Comparison of ENCODE assay signal across 1 cellular context in the genomic region with DNA sequence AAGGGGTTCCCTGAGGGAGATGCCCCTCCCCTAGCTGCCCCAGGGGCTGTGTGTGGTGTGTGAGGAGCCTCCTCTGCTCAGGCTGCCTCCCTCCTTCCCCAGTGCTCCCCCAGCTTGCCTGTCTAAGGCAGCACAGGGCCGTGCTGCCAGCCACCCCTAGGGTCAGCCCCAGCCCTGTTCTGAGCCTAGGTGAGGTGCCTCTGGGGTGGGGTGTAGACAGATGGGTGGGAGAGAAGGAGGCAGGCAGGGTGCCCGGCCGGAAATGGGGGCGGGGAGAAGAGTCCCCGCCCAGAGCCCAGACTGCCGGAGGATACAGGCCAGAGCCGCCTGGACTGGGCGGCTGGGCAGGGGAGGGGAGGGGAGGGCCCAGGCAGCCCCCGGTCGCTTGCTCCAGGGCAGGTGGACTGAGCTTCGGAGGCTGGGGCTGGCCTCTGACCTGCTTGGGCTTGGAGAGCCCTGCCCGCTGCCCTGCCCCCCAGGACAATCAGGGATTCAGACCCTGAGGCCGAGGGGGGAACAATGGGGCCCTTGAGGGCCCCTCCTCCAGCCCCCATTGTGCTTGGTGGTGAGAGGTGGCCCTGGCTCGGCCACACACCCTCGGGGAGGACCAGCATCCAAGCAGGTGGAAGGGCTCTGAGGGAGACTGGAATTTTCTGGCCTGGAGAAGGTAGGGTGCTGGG.
A peak's percentile ranks its signal among the peaks of the same experiment; 100 is the strongest.
TF ChIP-seq lines count a peak whose summit lies in the region.

A gene (plus strand): TSS at position 590 of the 680 bp plus-strand sequence. CDS start 7,829 bp downstream, outside the sequence.

TF ChIP-seq in HepG2, 621 proteins besides CTCF, POLR2A, EP300 and RAD21 (continued from another document and continues in another):
- TF ChIP-seq, protein P1, sequence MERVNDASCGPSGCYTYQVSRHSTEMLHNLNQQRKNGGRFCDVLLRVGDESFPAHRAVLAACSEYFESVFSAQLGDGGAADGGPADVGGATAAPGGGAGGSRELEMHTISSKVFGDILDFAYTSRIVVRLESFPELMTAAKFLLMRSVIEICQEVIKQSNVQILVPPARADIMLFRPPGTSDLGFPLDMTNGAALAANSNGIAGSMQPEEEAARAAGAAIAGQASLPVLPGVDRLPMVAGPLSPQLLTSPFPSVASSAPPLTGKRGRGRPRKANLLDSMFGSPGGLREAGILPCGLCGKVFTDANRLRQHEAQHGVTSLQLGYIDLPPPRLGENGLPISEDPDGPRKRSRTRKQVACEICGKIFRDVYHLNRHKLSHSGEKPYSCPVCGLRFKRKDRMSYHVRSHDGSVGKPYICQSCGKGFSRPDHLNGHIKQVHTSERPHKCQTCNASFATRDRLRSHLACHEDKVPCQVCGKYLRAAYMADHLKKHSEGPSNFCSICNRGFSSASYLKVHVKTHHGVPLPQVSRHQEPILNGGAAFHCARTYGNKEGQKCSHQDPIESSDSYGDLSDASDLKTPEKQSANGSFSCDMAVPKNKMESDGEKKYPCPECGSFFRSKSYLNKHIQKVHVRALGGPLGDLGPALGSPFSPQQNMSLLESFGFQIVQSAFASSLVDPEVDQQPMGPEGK (CRISPR knock-in tag; IDR thresholded peaks at IDR 0.05) = peak; percentile 95
- peak; percentile 59 for TF ChIP-seq ZNF263 (CRISPR knock-in tag; IDR thresholded peaks at IDR 0.05)
- no peak for TF ChIP-seq SMAD3 (CRISPR knock-in tag; IDR thresholded peaks at IDR 0.05)
- TF ChIP-seq, protein P2, sequence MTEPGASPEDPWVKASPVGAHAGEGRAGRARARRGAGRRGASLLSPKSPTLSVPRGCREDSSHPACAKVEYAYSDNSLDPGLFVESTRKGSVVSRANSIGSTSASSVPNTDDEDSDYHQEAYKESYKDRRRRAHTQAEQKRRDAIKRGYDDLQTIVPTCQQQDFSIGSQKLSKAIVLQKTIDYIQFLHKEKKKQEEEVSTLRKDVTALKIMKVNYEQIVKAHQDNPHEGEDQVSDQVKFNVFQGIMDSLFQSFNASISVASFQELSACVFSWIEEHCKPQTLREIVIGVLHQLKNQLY (CRISPR knock-in tag; IDR thresholded peaks at IDR 0.05) = no peak
- TF ChIP-seq SSRP1 (CRISPR knock-in tag; IDR thresholded peaks at IDR 0.05) = no peak
- TF ChIP-seq PRPF4 (IDR thresholded peaks at IDR 0.05; ENCODE audit: low read depth, low read length, poor library complexity, severe bottlenecking) = no peak
- TF ChIP-seq ZMYM4 (CRISPR knock-in tag; IDR thresholded peaks at IDR 0.05) = peak; percentile 1; the same call in 1 of the 2 replicates
- TF ChIP-seq, protein P3, sequence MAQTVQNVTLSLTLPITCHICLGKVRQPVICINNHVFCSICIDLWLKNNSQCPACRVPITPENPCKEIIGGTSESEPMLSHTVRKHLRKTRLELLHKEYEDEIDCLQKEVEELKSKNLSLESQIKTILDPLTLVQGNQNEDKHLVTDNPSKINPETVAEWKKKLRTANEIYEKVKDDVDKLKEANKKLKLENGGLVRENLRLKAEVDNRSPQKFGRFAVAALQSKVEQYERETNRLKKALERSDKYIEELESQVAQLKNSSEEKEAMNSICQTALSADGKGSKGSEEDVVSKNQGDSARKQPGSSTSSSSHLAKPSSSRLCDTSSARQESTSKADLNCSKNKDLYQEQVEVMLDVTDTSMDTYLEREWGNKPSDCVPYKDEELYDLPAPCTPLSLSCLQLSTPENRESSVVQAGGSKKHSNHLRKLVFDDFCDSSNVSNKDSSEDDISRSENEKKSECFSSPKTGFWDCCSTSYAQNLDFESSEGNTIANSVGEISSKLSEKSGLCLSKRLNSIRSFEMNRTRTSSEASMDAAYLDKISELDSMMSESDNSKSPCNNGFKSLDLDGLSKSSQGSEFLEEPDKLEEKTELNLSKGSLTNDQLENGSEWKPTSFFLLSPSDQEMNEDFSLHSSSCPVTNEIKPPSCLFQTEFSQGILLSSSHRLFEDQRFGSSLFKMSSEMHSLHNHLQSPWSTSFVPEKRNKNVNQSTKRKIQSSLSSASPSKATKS (CRISPR knock-in tag; IDR thresholded peaks at IDR 0.05) = no peak
- no peak for TF ChIP-seq PAF1 (CRISPR knock-in tag; IDR thresholded peaks at IDR 0.05)
- TF ChIP-seq, protein P4, sequence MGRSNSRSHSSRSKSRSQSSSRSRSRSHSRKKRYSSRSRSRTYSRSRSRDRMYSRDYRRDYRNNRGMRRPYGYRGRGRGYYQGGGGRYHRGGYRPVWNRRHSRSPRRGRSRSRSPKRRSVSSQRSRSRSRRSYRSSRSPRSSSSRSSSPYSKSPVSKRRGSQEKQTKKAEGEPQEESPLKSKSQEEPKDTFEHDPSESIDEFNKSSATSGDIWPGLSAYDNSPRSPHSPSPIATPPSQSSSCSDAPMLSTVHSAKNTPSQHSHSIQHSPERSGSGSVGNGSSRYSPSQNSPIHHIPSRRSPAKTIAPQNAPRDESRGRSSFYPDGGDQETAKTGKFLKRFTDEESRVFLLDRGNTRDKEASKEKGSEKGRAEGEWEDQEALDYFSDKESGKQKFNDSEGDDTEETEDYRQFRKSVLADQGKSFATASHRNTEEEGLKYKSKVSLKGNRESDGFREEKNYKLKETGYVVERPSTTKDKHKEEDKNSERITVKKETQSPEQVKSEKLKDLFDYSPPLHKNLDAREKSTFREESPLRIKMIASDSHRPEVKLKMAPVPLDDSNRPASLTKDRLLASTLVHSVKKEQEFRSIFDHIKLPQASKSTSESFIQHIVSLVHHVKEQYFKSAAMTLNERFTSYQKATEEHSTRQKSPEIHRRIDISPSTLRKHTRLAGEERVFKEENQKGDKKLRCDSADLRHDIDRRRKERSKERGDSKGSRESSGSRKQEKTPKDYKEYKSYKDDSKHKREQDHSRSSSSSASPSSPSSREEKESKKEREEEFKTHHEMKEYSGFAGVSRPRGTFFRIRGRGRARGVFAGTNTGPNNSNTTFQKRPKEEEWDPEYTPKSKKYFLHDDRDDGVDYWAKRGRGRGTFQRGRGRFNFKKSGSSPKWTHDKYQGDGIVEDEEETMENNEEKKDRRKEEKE (IDR thresholded peaks at IDR 0.05) = no peak
- TF ChIP-seq ZNF7 (CRISPR knock-in tag; IDR thresholded peaks at IDR 0.05) = no peak
- TF ChIP-seq YEATS4 (CRISPR knock-in tag; IDR thresholded peaks at IDR 0.05; ENCODE audit: borderline replicate concordance) = peak; percentile 59; the same call in 1 of the 2 replicates
- no peak for TF ChIP-seq NR2F6 (IDR thresholded peaks at IDR 0.05)
- peak; percentile 78 for TF ChIP-seq NR2F6 (CRISPR knock-in tag; IDR thresholded peaks at IDR 0.05)
- TF ChIP-seq, protein P5, sequence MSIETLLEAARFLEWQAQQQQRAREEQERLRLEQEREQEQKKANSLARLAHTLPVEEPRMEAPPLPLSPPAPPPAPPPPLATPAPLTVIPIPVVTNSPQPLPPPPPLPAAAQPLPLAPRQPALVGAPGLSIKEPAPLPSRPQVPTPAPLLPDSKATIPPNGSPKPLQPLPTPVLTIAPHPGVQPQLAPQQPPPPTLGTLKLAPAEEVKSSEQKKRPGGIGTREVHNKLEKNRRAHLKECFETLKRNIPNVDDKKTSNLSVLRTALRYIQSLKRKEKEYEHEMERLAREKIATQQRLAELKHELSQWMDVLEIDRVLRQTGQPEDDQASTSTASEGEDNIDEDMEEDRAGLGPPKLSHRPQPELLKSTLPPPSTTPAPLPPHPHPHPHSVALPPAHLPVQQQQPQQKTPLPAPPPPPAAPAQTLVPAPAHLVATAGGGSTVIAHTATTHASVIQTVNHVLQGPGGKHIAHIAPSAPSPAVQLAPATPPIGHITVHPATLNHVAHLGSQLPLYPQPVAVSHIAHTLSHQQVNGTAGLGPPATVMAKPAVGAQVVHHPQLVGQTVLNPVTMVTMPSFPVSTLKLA (IDR thresholded peaks at IDR 0.05) = no peak
- no peak for TF ChIP-seq MTA1 (CRISPR knock-in tag; IDR thresholded peaks at IDR 0.05; ENCODE audit: borderline replicate concordance)
- TF ChIP-seq, protein P6, sequence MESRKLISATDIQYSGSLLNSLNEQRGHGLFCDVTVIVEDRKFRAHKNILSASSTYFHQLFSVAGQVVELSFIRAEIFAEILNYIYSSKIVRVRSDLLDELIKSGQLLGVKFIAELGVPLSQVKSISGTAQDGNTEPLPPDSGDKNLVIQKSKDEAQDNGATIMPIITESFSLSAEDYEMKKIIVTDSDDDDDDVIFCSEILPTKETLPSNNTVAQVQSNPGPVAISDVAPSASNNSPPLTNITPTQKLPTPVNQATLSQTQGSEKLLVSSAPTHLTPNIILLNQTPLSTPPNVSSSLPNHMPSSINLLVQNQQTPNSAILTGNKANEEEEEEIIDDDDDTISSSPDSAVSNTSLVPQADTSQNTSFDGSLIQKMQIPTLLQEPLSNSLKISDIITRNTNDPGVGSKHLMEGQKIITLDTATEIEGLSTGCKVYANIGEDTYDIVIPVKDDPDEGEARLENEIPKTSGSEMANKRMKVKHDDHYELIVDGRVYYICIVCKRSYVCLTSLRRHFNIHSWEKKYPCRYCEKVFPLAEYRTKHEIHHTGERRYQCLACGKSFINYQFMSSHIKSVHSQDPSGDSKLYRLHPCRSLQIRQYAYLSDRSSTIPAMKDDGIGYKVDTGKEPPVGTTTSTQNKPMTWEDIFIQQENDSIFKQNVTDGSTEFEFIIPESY (CRISPR knock-in tag; IDR thresholded peaks at IDR 0.05) = no peak
- TF ChIP-seq, protein P7, sequence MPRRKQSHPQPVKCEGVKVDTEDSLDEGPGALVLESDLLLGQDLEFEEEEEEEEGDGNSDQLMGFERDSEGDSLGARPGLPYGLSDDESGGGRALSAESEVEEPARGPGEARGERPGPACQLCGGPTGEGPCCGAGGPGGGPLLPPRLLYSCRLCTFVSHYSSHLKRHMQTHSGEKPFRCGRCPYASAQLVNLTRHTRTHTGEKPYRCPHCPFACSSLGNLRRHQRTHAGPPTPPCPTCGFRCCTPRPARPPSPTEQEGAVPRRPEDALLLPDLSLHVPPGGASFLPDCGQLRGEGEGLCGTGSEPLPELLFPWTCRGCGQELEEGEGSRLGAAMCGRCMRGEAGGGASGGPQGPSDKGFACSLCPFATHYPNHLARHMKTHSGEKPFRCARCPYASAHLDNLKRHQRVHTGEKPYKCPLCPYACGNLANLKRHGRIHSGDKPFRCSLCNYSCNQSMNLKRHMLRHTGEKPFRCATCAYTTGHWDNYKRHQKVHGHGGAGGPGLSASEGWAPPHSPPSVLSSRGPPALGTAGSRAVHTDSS (CRISPR knock-in tag; conservative IDR thresholded peaks at IDR 0.05) = no peak
- TF ChIP-seq, protein P8, sequence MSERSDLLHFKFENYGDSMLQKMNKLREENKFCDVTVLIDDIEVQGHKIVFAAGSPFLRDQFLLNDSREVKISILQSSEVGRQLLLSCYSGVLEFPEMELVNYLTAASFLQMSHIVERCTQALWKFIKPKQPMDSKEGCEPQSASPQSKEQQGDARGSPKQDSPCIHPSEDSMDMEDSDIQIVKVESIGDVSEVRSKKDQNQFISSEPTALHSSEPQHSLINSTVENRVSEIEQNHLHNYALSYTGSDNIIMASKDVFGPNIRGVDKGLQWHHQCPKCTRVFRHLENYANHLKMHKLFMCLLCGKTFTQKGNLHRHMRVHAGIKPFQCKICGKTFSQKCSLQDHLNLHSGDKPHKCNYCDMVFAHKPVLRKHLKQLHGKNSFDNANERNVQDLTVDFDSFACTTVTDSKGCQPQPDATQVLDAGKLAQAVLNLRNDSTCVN (CRISPR knock-in tag; IDR thresholded peaks at IDR 0.05; ENCODE audit: borderline replicate concordance) = peak; percentile 15; the same call in 1 of the 2 replicates
- no peak for TF ChIP-seq CBX2 (IDR thresholded peaks at IDR 0.05; ENCODE audit: low read depth, low read length)
- no peak for TF ChIP-seq CBX2 (CRISPR knock-in tag; IDR thresholded peaks at IDR 0.05; ENCODE audit: low read depth)
- peak; percentile 76; the same call in 1 of the 2 replicates for TF ChIP-seq ZFP82 (CRISPR knock-in tag; IDR thresholded peaks at IDR 0.05; ENCODE audit: borderline replicate concordance)
- 0 out of 2 replicates have a peak, but pooled peaks have one; percentile 3 for TF ChIP-seq ZNF558 (CRISPR knock-in tag; IDR thresholded peaks at IDR 0.05; ENCODE audit: borderline replicate concordance)
- TF ChIP-seq MZF1 (CRISPR knock-in tag; IDR thresholded peaks at IDR 0.05; ENCODE audit: borderline replicate concordance) = no peak
- TF ChIP-seq, protein P9, sequence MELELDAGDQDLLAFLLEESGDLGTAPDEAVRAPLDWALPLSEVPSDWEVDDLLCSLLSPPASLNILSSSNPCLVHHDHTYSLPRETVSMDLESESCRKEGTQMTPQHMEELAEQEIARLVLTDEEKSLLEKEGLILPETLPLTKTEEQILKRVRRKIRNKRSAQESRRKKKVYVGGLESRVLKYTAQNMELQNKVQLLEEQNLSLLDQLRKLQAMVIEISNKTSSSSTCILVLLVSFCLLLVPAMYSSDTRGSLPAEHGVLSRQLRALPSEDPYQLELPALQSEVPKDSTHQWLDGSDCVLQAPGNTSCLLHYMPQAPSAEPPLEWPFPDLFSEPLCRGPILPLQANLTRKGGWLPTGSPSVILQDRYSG (CRISPR knock-in tag; IDR thresholded peaks at IDR 0.05) = 0 out of 2 replicates have a peak, but pooled peaks have one; percentile 42
- no peak for TF ChIP-seq PCBP2 (optimal IDR thresholded peaks at IDR 0.05; ENCODE audit: low read depth, low read length, poor library complexity, severe bottlenecking)
- no peak for TF ChIP-seq RARA (CRISPR knock-in tag; IDR thresholded peaks at IDR 0.05)
- TF ChIP-seq ARNT2 (CRISPR knock-in tag; IDR thresholded peaks at IDR 0.05; ENCODE audit: low read depth) = no peak
- TF ChIP-seq, protein P10, sequence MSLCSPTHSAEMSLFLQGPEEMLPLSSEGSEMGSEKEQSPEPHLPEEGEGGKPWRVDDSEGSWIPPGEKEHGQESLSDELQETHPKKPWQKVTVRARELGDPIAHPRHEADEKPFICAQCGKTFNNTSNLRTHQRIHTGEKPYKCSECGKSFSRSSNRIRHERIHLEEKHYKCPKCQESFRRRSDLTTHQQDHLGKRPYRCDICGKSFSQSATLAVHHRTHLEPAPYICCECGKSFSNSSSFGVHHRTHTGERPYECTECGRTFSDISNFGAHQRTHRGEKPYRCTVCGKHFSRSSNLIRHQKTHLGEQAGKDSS (CRISPR knock-in tag; IDR thresholded peaks at IDR 0.05; ENCODE audit: borderline replicate concordance, low read depth) = 0 out of 2 replicates have a peak, but pooled peaks have one; percentile 68
- TF ChIP-seq HOXA7 (CRISPR knock-in tag; IDR thresholded peaks at IDR 0.05) = no peak
- TF ChIP-seq CEBPG (CRISPR knock-in tag; IDR thresholded peaks at IDR 0.05) = no peak
- TF ChIP-seq, protein P11, sequence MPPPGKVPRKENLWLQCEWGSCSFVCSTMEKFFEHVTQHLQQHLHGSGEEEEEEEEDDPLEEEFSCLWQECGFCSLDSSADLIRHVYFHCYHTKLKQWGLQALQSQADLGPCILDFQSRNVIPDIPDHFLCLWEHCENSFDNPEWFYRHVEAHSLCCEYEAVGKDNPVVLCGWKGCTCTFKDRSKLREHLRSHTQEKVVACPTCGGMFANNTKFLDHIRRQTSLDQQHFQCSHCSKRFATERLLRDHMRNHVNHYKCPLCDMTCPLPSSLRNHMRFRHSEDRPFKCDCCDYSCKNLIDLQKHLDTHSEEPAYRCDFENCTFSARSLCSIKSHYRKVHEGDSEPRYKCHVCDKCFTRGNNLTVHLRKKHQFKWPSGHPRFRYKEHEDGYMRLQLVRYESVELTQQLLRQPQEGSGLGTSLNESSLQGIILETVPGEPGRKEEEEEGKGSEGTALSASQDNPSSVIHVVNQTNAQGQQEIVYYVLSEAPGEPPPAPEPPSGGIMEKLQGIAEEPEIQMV (CRISPR knock-in tag; IDR thresholded peaks at IDR 0.05; ENCODE audit: low read depth) = no peak
